ENCODE assay signal across 36 cellular contexts in the genomic region with DNA sequence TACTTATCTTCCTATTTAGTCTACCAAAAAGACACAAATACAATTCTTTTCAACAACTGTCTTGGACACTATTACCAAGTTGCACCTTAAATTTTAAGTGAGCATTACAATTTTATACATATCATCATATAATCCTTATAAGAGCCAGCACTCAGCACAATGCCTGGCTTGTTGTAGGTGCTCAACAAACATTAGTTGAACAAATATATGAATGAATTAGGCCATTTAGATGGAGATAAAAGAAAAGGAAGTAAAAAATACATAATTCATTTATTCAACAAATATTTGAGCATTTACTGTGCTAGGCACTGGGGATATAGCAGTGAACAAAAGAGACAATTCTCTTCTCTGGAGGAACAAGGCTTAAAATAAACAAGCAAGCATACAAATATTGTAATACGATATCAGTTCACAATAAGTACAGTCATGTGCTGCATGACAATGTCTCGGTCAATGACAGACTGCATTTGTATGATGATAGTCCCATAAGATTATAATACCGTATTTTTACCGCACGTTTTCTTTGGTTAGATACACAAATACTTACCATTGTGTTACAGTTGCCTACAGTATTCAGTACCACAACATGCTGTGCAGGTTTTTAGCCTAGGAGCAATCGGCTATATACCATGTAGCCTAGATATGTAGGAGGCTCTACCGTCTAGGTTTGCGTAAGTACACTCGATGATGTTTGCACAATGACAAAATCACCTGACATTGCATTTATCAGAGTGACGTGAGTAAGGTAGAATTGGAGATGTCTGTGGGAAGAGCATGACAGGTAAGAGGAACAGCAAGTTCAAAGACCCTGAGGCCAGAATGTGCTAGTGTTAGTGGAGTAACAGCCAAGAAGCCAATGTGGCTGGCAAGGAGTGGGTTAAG.
DNase-seq lines count a peak whose midpoint lies in the region; ATAC-seq, FAIRE-seq and TF ChIP-seq lines count a peak whose summit lies in the region.
"Had no signal": no experiment of that assay in that cellular context is flagged by ENCODE, and none has a peak within 500 bp of the region (broad histone marks: within the 10 kb centered on the region; RNA-seq: fewer than 3 reads in every experiment).

No MANE protein-coding gene starts in this region.

- H3K36me3 Mint-ChIP-seq in CD4-positive, alpha-beta memory T cell = no peaks in the 10 kb centered on the region
- no peaks in the 10 kb centered on the region for H3K36me3 Mint-ChIP-seq in activated T-helper 2 cell treated with anti-CD3 and anti-CD28 coated beads, Interferon-gamma antibody, Interleukin-2, Interleukin-4, amounts not matched to agents 10 μg/mL and 5 μg/mL and 100 μg/mL, durations not matched to agents 14 hours and 24 hours and 36 hours (ENCODE audit: low read depth)
- H3K36me3 Mint-ChIP-seq: activated CD8-positive, alpha-beta memory T cell treated with anti-CD3 and anti-CD28 coated beads, Interleukin-2, amount 10 ng/mL, durations not matched to agents 7 days and 5 days; activated naive CD8-positive, alpha-beta T cell treated with anti-CD3 and anti-CD28 coated beads, Interleukin-2, amount 10 ng/mL, durations not matched to agents 7 days and 5 days had no signal

- H3K27me3 Mint-ChIP-seq in CD4-positive, alpha-beta memory T cell = peaks cover 10 to 11% of the 10 kb centered on the region in 2 donors
- no peaks in the 10 kb centered on the region for H3K27me3 Mint-ChIP-seq in activated T-helper 2 cell treated with anti-CD3 and anti-CD28 coated beads, Interferon-gamma antibody, Interleukin-2, Interleukin-4, amounts not matched to agents 10 μg/mL and 5 μg/mL and 100 μg/mL, durations not matched to agents 14 hours and 24 hours and 36 hours (ENCODE audit: low read depth)

- intact Hi-C loops in CD4-positive, alpha-beta memory T cell (cut with micrococcal nuclease) = no loop called here
- intact Hi-C loops in body of pancreas (cut with DNase I) = no loop called here
- intact Hi-C loops in activated T-helper 2 cell treated with anti-CD3 and anti-CD28 coated beads, Interferon-gamma antibody, Interleukin-2, Interleukin-4, amounts not matched to agents 10 μg/mL and 5 μg/mL and 100 μg/mL, durations not matched to agents 14 hours and 24 hours and 36 hours (cut with micrococcal nuclease) = no loop called here

- no peaks in the 10 kb centered on the region for H3K27me3 ChIP-seq in CD4-positive, alpha-beta memory T cell (ENCODE audit: insufficient read depth, low read length)
- H3K27me3 ChIP-seq in body of pancreas = no peaks in the 10 kb centered on the region
- H3K27me3 ChIP-seq: ascending aorta, testis had no signal

- no peaks in the 10 kb centered on the region for H3K4me1 Mint-ChIP-seq in CD4-positive, alpha-beta memory T cell
- no peaks in the 10 kb centered on the region for H3K4me1 Mint-ChIP-seq in activated T-helper 2 cell treated with anti-CD3 and anti-CD28 coated beads, Interferon-gamma antibody, Interleukin-2, Interleukin-4, amounts not matched to agents 10 μg/mL and 5 μg/mL and 100 μg/mL, durations not matched to agents 14 hours and 24 hours and 36 hours (ENCODE audit: low read depth)
- H3K4me1 Mint-ChIP-seq: activated CD8-positive, alpha-beta memory T cell treated with anti-CD3 and anti-CD28 coated beads, Interleukin-2, amount 10 ng/mL, durations not matched to agents 7 days and 5 days; activated naive CD8-positive, alpha-beta T cell treated with anti-CD3 and anti-CD28 coated beads, Interleukin-2, amount 10 ng/mL, durations not matched to agents 7 days and 5 days had no signal

- H3K27ac Mint-ChIP-seq in CD4-positive, alpha-beta memory T cell = no peak overlapping the region
- no peak overlapping the region for H3K27ac Mint-ChIP-seq in activated T-helper 2 cell treated with anti-CD3 and anti-CD28 coated beads, Interferon-gamma antibody, Interleukin-2, Interleukin-4, amounts not matched to agents 10 μg/mL and 5 μg/mL and 100 μg/mL, durations not matched to agents 14 hours and 24 hours and 36 hours
- H3K27ac Mint-ChIP-seq: activated CD8-positive, alpha-beta memory T cell treated with anti-CD3 and anti-CD28 coated beads, Interleukin-2, amount 10 ng/mL, durations not matched to agents 7 days and 5 days; activated naive CD8-positive, alpha-beta T cell treated with anti-CD3 and anti-CD28 coated beads, Interleukin-2, amount 10 ng/mL, durations not matched to agents 7 days and 5 days; stimulated activated naive CD8-positive, alpha-beta T cell treated with anti-CD3 and anti-CD28 coated beads, Interleukin-15, Interleukin-2, amounts not matched to agents 100 ng/mL and 50 ng/mL, for 24 hours; T-helper 1 cell treated with Interleukin-12 subunit alpha and Interleukin-12 subunit beta and Interleukin-4 antibody, amounts not matched to agents 30 μg/mL and 1 μg/mL, for 36 hours had no signal

- TF ChIP-seq EP300 in A549 (IDR thresholded peaks at IDR 0.05) = no peak

- ATAC-seq in A549 (no peak), HG03039 (IDR thresholded peaks at IDR 0.05; ENCODE audit: unreplicated experiment) (no peak), body of pancreas (no peak)
- ATAC-seq: activated CD8-positive, alpha-beta memory T cell treated with anti-CD3 and anti-CD28 coated beads, Interleukin-2, amount 10 ng/mL, durations not matched to agents 7 days and 5 days; activated T-cell treated with anti-CD3 and anti-CD28 coated beads, Interleukin-2, amount 50 U/mL, for 4 hours; GM12878; SK-N-SH treated with all-trans-retinoic acid at 6 μM for 48 hours had no signal

- FAIRE-seq in A549 (lab: Jason Lieb, UNC) = no peak
- FAIRE-seq: GM12878 had no signal

- DNase-seq in A549 (ENCODE audit: low read depth in 1 of 2, low spot score in 1 of 2) (no peak), COLO668 (lab: John Stamatoyannopoulos, UW; ENCODE audit: unreplicated experiment) (peak; percentile 57), NCI-H2029 (lab: John Stamatoyannopoulos, UW) (peak; percentile 95), body of pancreas (no peak)
- DNase-seq in CD4-positive, alpha-beta memory T cell = no peak
- DNase-seq in activated T-helper 2 cell treated with anti-CD3 and anti-CD28 coated beads, Interferon-gamma antibody, Interleukin-2, Interleukin-4, amounts not matched to agents 10 μg/mL and 5 μg/mL and 100 μg/mL, durations not matched to agents 14 hours and 24 hours and 36 hours (ENCODE audit: low spot score) = no peak
- DNase-seq: activated CD4-positive, alpha-beta T cell treated with anti-CD3 and anti-CD28 coated beads, Interleukin-2, amount 50 U/mL, for 4 hours; activated CD8-positive, alpha-beta memory T cell treated with anti-CD3 and anti-CD28 coated beads, Interleukin-2, amount 10 ng/mL, durations not matched to agents 7 days and 5 days; activated gamma-delta T cell treated with Interleukin-2 at 50 U/mL for 16 hours; activated naive CD8-positive, alpha-beta T cell treated with anti-CD3 and anti-CD28 coated beads, Interleukin-2, amount 10 ng/mL, durations not matched to agents 7 days and 5 days; activated T-cell treated with anti-CD3 and anti-CD28 coated beads, Interleukin-2, amount 50 U/mL, for 4 hours; C1 segment of cervical spinal cord; caudate nucleus; effector memory CD4-positive, alpha-beta T cell; H7; head of caudate nucleus; islet precursor cell; left ventricle myocardium inferior; NCI-H1436 treated with DMSO at 0.1 percent for 48 hours; NCI-H2227 treated with DMSO at 0.1 percent for 48 hours; OCI-M1; posterior cingulate gyrus; spleen; stimulated activated CD4-positive, alpha-beta T cell treated with anti-CD3 and anti-CD28 coated beads, Interleukin-2, amount 100 ng/mL, for 24 hours; stimulated activated CD8-positive, alpha-beta memory T cell treated with anti-CD3 and anti-CD28 coated beads, Interleukin-4, amount 100 ng/mL, for 48 hours; testis had no signal

- H3K4me1 ChIP-seq in A549 (no peaks in the 10 kb centered on the region), body of pancreas (peaks cover 5% of the 10 kb centered on the region)
- H3K4me1 ChIP-seq in CD4-positive, alpha-beta memory T cell (ENCODE audit: insufficient read depth, low read length) = no peaks in the 10 kb centered on the region
- H3K4me1 ChIP-seq: spleen had no signal

- TF ChIP-seq RAD21 in A549 (conservative IDR thresholded peaks at IDR 0.05 in 1 of 2, IDR thresholded peaks at IDR 0.05 in 1 of 2) = no peak

- H3K9me3 Mint-ChIP-seq in CD4-positive, alpha-beta memory T cell = no peaks in the 10 kb centered on the region
- H3K9me3 Mint-ChIP-seq in activated T-helper 2 cell treated with anti-CD3 and anti-CD28 coated beads, Interferon-gamma antibody, Interleukin-2, Interleukin-4, amounts not matched to agents 10 μg/mL and 5 μg/mL and 100 μg/mL, durations not matched to agents 14 hours and 24 hours and 36 hours = no peaks in the 10 kb centered on the region
- H3K9me3 Mint-ChIP-seq: activated naive CD8-positive, alpha-beta T cell treated with anti-CD3 and anti-CD28 coated beads, Interleukin-2, amount 10 ng/mL, durations not matched to agents 7 days and 5 days; activated T-cell treated with anti-CD3 and anti-CD28 coated beads, Interleukin-2, amount 50 U/mL, for 4 hours; stimulated activated naive CD8-positive, alpha-beta T cell treated with anti-CD3 and anti-CD28 coated beads, Interleukin-15, Interleukin-2, amounts not matched to agents 100 ng/mL and 50 ng/mL, for 24 hours; T-helper 1 cell treated with Interleukin-12 subunit alpha and Interleukin-12 subunit beta and Interleukin-4 antibody, amounts not matched to agents 30 μg/mL and 1 μg/mL, for 36 hours had no signal

- CTCF ChIA-PET in A549 (lab: Yijun Ruan, JAX) = interaction anchor here (0.9 kb wide), 1 partner anchor 11 kb away, joined by 3 read pairs; no protein-coding TSS in a partner anchor
- CTCF ChIA-PET in CD4-positive, alpha-beta memory T cell (lab: Charles Lee; ENCODE audit: partially characterized antibody) = no interaction called here

- H3K27ac ChIP-seq in A549 = no peak overlapping the region
- peak overlapping the region; percentile 61 for H3K27ac ChIP-seq in VCaP
- H3K27ac ChIP-seq in CD4-positive, alpha-beta memory T cell (ENCODE audit: low read depth, low read length) = no peak overlapping the region
- no peak overlapping the region for H3K27ac ChIP-seq in body of pancreas
- H3K27ac ChIP-seq: coronary artery, HL-60, KMS-11, left ventricle myocardium inferior, spleen had no signal

- H3K4me3 ChIP-seq in A549 (no peak overlapping the region), body of pancreas (no peak overlapping the region)
- H3K4me3 ChIP-seq in CD4-positive, alpha-beta memory T cell (ENCODE audit: low read length in 2 of 2) = no peak overlapping the region
- H3K4me3 ChIP-seq: ascending aorta, coronary artery, GM12878, left ventricle myocardium inferior, spleen, testis had no signal

- POLR2A ChIA-PET in A549 (lab: Yijun Ruan, JAX) = no interaction called here
- POLR2A ChIA-PET in CD4-positive, alpha-beta memory T cell (lab: Charles Lee; ENCODE audit: partially characterized antibody) = no interaction called here

- TF ChIP-seq POLR2A in A549 (IDR thresholded peaks at IDR 0.05; ENCODE audit: low read length) (no peak), body of pancreas (IDR thresholded peaks at IDR 0.05) (no peak)

- TF ChIP-seq CTCF in A549 (IDR thresholded peaks at IDR 0.05) (no peak), VCaP (conservative IDR thresholded peaks at IDR 0.05) (no peak), body of pancreas (IDR thresholded peaks at IDR 0.05) (no peak)

- no peak overlapping the region for H3K4me3 Mint-ChIP-seq in CD4-positive, alpha-beta memory T cell
- H3K4me3 Mint-ChIP-seq in activated T-helper 2 cell treated with anti-CD3 and anti-CD28 coated beads, Interferon-gamma antibody, Interleukin-2, Interleukin-4, amounts not matched to agents 10 μg/mL and 5 μg/mL and 100 μg/mL, durations not matched to agents 14 hours and 24 hours and 36 hours (ENCODE audit: low read depth) = no peak overlapping the region
- H3K4me3 Mint-ChIP-seq: activated CD8-positive, alpha-beta memory T cell treated with anti-CD3 and anti-CD28 coated beads, Interleukin-2, amount 10 ng/mL, durations not matched to agents 7 days and 5 days; activated naive CD8-positive, alpha-beta T cell treated with anti-CD3 and anti-CD28 coated beads, Interleukin-2, amount 10 ng/mL, durations not matched to agents 7 days and 5 days; activated T-cell treated with anti-CD3 and anti-CD28 coated beads, Interleukin-2, amount 50 U/mL, for 4 hours; stimulated activated naive CD8-positive, alpha-beta T cell treated with anti-CD3 and anti-CD28 coated beads, Interleukin-15, Interleukin-2, amounts not matched to agents 100 ng/mL and 50 ng/mL, for 24 hours; T-helper 1 cell treated with Interleukin-12 subunit alpha and Interleukin-12 subunit beta and Interleukin-4 antibody, amounts not matched to agents 30 μg/mL and 1 μg/mL, for 36 hours had no signal

- no peaks in the 10 kb centered on the region for H3K36me3 ChIP-seq in CD4-positive, alpha-beta memory T cell (ENCODE audit: insufficient read depth, low read length)
- H3K36me3 ChIP-seq in body of pancreas (replicated peaks in 1 of 2; ENCODE audit: insufficient read depth in 1 of 2, low read depth in 2 of 2) = no peaks in the 10 kb centered on the region
- H3K36me3 ChIP-seq: ascending aorta, left ventricle myocardium inferior, spleen had no signal

- 37% methylated on average over 10 of the region's 10 CpGs for WGBS in A549 (ENCODE audit: missing lambda C conversion rate)
- WGBS in body of pancreas, 2 donors = 37 to 42% methylated on average over 10 of the region's 10 CpGs

- no peaks in the 10 kb centered on the region for H3K9me3 ChIP-seq in A549
- no peaks in the 10 kb centered on the region for H3K9me3 ChIP-seq in CD4-positive, alpha-beta memory T cell (ENCODE audit: control insufficient read depth in 1 of 2, low read length in 2 of 2)
- no peaks in the 10 kb centered on the region for H3K9me3 ChIP-seq in body of pancreas
- H3K9me3 ChIP-seq: ascending aorta, left ventricle myocardium inferior, testis had no signal

- H3K4me2 ChIP-seq in A549 = no peak overlapping the region
- H3K4me2 ChIP-seq: KMS-11 had no signal

Comparison
In these comparisons a context has a peak if more than half of its experiments do, and no peak if none do; other contexts are left out.
1. DNase-seq: peak in COLO668 (single experiment) and NCI-H2029 (single experiment); none in A549 (0 of 2), CD4-positive, alpha-beta memory T cell (0 of 5), body of pancreas (0 of 4) and activated T-helper 2 cell treated with anti-CD3 and anti-CD28 coated beads, Interferon-gamma antibody, Interleukin-2, Interleukin-4, amounts not matched to agents 10 μg/mL and 5 μg/mL and 100 μg/mL, durations not matched to agents 14 hours and 24 hours and 36 hours (single experiment).